In the genomic region with DNA sequence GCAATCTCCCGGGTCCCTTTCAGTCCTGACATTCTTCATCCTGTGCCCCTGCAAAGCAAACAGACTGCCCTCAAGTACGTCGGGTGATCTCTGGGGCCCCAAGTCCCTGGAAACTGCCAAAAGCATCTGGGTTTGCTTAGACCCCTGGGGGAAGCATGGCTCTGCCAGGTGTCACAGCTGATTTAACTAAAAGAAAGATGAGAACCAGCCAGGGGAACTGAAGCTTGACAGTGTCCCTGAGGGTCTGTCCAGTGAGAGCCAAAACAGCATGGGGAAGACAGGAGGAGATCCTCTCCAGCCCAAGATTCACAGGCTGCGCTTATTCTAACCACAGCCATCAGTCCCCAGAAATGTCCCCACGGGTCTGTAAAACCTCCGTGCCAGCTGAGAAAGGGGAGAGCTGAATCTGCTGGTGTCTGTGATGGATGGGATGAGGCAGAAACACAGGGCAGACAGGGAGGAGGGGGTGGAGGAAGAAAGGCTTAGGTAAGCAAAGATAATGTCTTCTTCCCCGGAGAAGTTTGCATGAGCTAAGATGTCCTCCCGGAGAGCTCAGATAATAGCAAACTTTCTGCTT, we compare ENCODE assay signal across 22 cellular contexts. TPM values are rescaled to one million over a fixed set of nuclear protein-coding genes. Genes with fewer than 3 reads are reported as not detected.
DNase-seq lines count a peak whose midpoint lies in the region; ATAC-seq and TF ChIP-seq lines count a peak whose summit lies in the region.
"Had no signal": no experiment of that assay in that cellular context is flagged by ENCODE, and none has a peak within 500 bp of the region (broad histone marks: within the 10 kb centered on the region; RNA-seq: fewer than 3 reads in every experiment).

No MANE protein-coding gene starts in this region.

- H2BK5ac ChIP-seq in mesenchymal stem cell (ENCODE audit: low read depth, low read length, poor library complexity, severe bottlenecking), result no peak overlapping the region

- peak overlapping the region in 1 of 2 experiments; percentile 22 for H3K14ac ChIP-seq in mesenchymal stem cell (ENCODE audit: low read length in 2 of 2)

- no peaks in the 10 kb centered on the region for H3K79me1 ChIP-seq in mesenchymal stem cell (replicated peaks; ENCODE audit: low read length, poor library complexity, severe bottlenecking)

- H2BK120ac ChIP-seq in mesenchymal stem cell (ENCODE audit: low read depth, low read length), result peak overlapping the region; percentile 91

- peak overlapping the region in 1 of 2 experiments; percentile 68 for H3K4ac ChIP-seq in mesenchymal stem cell (ENCODE audit: low read depth in 1 of 2, low read length in 2 of 2)

- H3K4me2 ChIP-seq in mesenchymal stem cell (ENCODE audit: low read length, poor library complexity, severe bottlenecking) (no peak overlapping the region), smooth muscle cell (peak overlapping the region; percentile 81)

- TF ChIP-seq CTCF in smooth muscle cell (IDR thresholded peaks at IDR 0.05; ENCODE audit: borderline replicate concordance, insufficient read depth, poor library complexity, severe bottlenecking), result no peak

- H2AFZ ChIP-seq in mesenchymal stem cell (ENCODE audit: low read depth, low read length) (no peak overlapping the region), smooth muscle cell (ENCODE audit: low read depth) (peak overlapping the region; percentile 34)

- no peaks in the 10 kb centered on the region for H3K4me1 ChIP-seq in mesenchymal stem cell (ENCODE audit: control insufficient read depth, insufficient read depth, low read depth, low read length)
- H3K4me1 ChIP-seq in smooth muscle cell (ENCODE audit: low read depth), result peaks cover 23% of the 10 kb centered on the region
- H3K4me1 ChIP-seq: pancreas, upper lobe of left lung had no signal

- H3K27me3 Mint-ChIP-seq in activated T-cell treated with anti-CD3 and anti-CD28 coated beads, Interleukin-2, amount 50 U/mL, for 4 hours (ENCODE audit: low read depth), result peaks cover 37% of the 10 kb centered on the region

- peak overlapping the region; percentile 93 for H4K8ac ChIP-seq in mesenchymal stem cell (ENCODE audit: low read length)

- H3K9me3 ChIP-seq in mesenchymal stem cell (ENCODE audit: control insufficient read depth, low read length) (peaks cover 8% of the 10 kb centered on the region), smooth muscle cell (replicated peaks; ENCODE audit: low read depth) (no peaks in the 10 kb centered on the region)
- H3K9me3 ChIP-seq: pancreas, upper lobe of left lung had no signal

- no peak overlapping the region for H3K23ac ChIP-seq in mesenchymal stem cell (ENCODE audit: low read length in 2 of 2)

- no peak for ATAC-seq in activated T-cell treated with anti-CD3 and anti-CD28 coated beads, Interleukin-2, amount 50 U/mL, for 4 hours
- ATAC-seq: activated T-cell treated with anti-CD3 and anti-CD28 coated beads, Interleukin-2, amount 50 U/mL, for 72 hours; HCT116; pancreas had no signal

- H3K4me3 ChIP-seq in mesenchymal stem cell (ENCODE audit: insufficient read depth in 1 of 2, low read depth in 1 of 2, low read length in 2 of 2) (no peak overlapping the region), smooth muscle cell (no peak overlapping the region)
- H3K4me3 ChIP-seq: pancreas, SK-N-MC, upper lobe of left lung had no signal

- no peaks in the 10 kb centered on the region for H3K36me3 ChIP-seq in mesenchymal stem cell (ENCODE audit: control insufficient read depth in 1 of 2, insufficient read depth in 2 of 2, low read depth in 1 of 2, low read length in 2 of 2)
- H3K36me3 ChIP-seq in smooth muscle cell (ENCODE audit: low read depth), result no peaks in the 10 kb centered on the region
- H3K36me3 ChIP-seq: pancreas, upper lobe of left lung had no signal

- H3K27ac ChIP-seq in mesenchymal stem cell (ENCODE audit: low read length, poor library complexity, severe bottlenecking) (no peak overlapping the region), smooth muscle cell (ENCODE audit: low read depth) (peak overlapping the region; percentile 66)
- H3K27ac ChIP-seq: 22Rv1, pancreas, SK-N-MC, upper lobe of left lung had no signal

- no peaks in the 10 kb centered on the region for H3K79me2 ChIP-seq in smooth muscle cell (ENCODE audit: low read depth)

- peak overlapping the region; percentile 19 for H4K91ac ChIP-seq in mesenchymal stem cell (ENCODE audit: low read length)

- no peak overlapping the region for H2AK5ac ChIP-seq in mesenchymal stem cell (ENCODE audit: low read length, severe bottlenecking)

- no peaks in the 10 kb centered on the region for H3K4me1 Mint-ChIP-seq in activated T-cell treated with anti-CD3 and anti-CD28 coated beads, Interleukin-2, amount 50 U/mL, for 4 hours (ENCODE audit: low read depth)
- H3K4me1 Mint-ChIP-seq: activated B cell treated with CpG ODN at 0.5 μM for 24 hours; activated naive CD4-positive, alpha-beta T cell treated with anti-CD3 and anti-CD28 coated beads, Interleukin-2, amount 50 U/mL, for 24 hours had no signal

- H3K9ac ChIP-seq in mesenchymal stem cell (ENCODE audit: low read length) (no peak overlapping the region), smooth muscle cell (ENCODE audit: low read depth) (peak overlapping the region; percentile 33)

- DNase-seq in DMS 273 (lab: John Stamatoyannopoulos, UW; ENCODE audit: unreplicated experiment) (peak; percentile 22), DMS 273 treated with DMSO at 0.1 percent for 48 hours (lab: John Stamatoyannopoulos, UW) (no peak), NCI-H446 treated with DMSO at 0.1 percent for 48 hours (lab: John Stamatoyannopoulos, UW) (peak; percentile 88), mesenchymal stem cell (peak; percentile 52), smooth muscle cell (lab: John Stamatoyannopoulos, UW; ENCODE audit: unreplicated experiment) (no peak), DMS153 (lab: John Stamatoyannopoulos, UW) (no peak), C1 segment of cervical spinal cord (lab: John Stamatoyannopoulos, UW) (no peak)
- no peak for DNase-seq in activated T-cell treated with anti-CD3 and anti-CD28 coated beads, Interleukin-2, amount 50 U/mL, for 4 hours
- DNase-seq: activated B cell treated with CpG ODN at 0.5 μM for 24 hours; activated T-cell treated with anti-CD3 and anti-CD28 coated beads, Interleukin-2, amount 50 U/mL, for 72 hours; KG1; NCI-H1048; NK-92 treated with Interleukin-12 subunit alpha and Interleukin-12 subunit beta, amount 100 ng/mL, for 24 hours; pancreas; stimulated activated CD4-positive, alpha-beta T cell treated with anti-CD3 and anti-CD28 coated beads, Interleukin-2, amount 100 ng/mL, for 48 hours; T-helper 9 cell; upper lobe of left lung had no signal

- peak overlapping the region; percentile 6 for H2BK15ac ChIP-seq in mesenchymal stem cell (ENCODE audit: low read depth, poor library complexity, severe bottlenecking)

- peaks cover 34% of the 10 kb centered on the region for H3F3A ChIP-seq in smooth muscle cell (ENCODE audit: low read depth)

- H3K18ac ChIP-seq in mesenchymal stem cell (ENCODE audit: low read depth in 1 of 2, low read length in 2 of 2), result peak overlapping the region; percentile 5 to 86

- peaks cover 6% of the 10 kb centered on the region for H3K9me3 Mint-ChIP-seq in activated T-cell treated with anti-CD3 and anti-CD28 coated beads, Interleukin-2, amount 50 U/mL, for 4 hours
- H3K9me3 Mint-ChIP-seq: activated naive CD4-positive, alpha-beta T cell treated with anti-CD3 and anti-CD28 coated beads, Interleukin-2, amount 50 U/mL, for 24 hours; stimulated activated naive CD8-positive, alpha-beta T cell treated with anti-CD3 and anti-CD28 coated beads, Interleukin-15, Interleukin-2, amounts not matched to agents 100 ng/mL and 50 ng/mL, for 24 hours had no signal

- H2BK12ac ChIP-seq in mesenchymal stem cell (ENCODE audit: low read length in 2 of 2), result peak overlapping the region in 1 of 2 experiments; percentile 88

- H3K36me3 Mint-ChIP-seq in activated T-cell treated with anti-CD3 and anti-CD28 coated beads, Interleukin-2, amount 50 U/mL, for 4 hours (ENCODE audit: insufficient read depth), result no peaks in the 10 kb centered on the region
- H3K36me3 Mint-ChIP-seq: activated naive CD4-positive, alpha-beta T cell treated with anti-CD3 and anti-CD28 coated beads, Interleukin-2, amount 50 U/mL, for 24 hours had no signal

- no peaks in the 10 kb centered on the region for H4K20me1 ChIP-seq in smooth muscle cell (ENCODE audit: low read depth)

- WGBS in mesenchymal stem cell, result 27% methylated on average over 7 of the region's 8 CpGs
- whole genome bisulfite sequencing in smooth muscle cell (ENCODE audit: low lambda C conversion rate), result 15% methylated on average over 8 of the region's 8 CpGs

- H3K27me3 ChIP-seq in mesenchymal stem cell (ENCODE audit: control insufficient read depth in 1 of 2, insufficient read depth in 1 of 2, low read length in 2 of 2) (peaks cover 22 to 33% of the 10 kb centered on the region in 2 experiments), smooth muscle cell (ENCODE audit: low read depth) (no peaks in the 10 kb centered on the region)
- H3K27me3 ChIP-seq: pancreas, upper lobe of left lung had no signal

- H3K4me3 Mint-ChIP-seq in activated T-cell treated with anti-CD3 and anti-CD28 coated beads, Interleukin-2, amount 50 U/mL, for 4 hours, result no peak overlapping the region
- H3K4me3 Mint-ChIP-seq: activated B cell treated with CpG ODN at 0.5 μM for 24 hours; activated naive CD4-positive, alpha-beta T cell treated with anti-CD3 and anti-CD28 coated beads, Interleukin-2, amount 50 U/mL, for 24 hours; activated T-cell treated with anti-CD3 and anti-CD28 coated beads, Interleukin-2, amount 50 U/mL, for 72 hours; stimulated activated naive CD8-positive, alpha-beta T cell treated with anti-CD3 and anti-CD28 coated beads, Interleukin-15, Interleukin-2, amounts not matched to agents 100 ng/mL and 50 ng/mL, for 24 hours had no signal

RNA-seq across cellular contexts. Expression of a gene that starts 21.3 kb away (rescaled TPM):
- 138 TPM for polyA plus RNA-seq in mesenchymal stem cell (2013, experiment 1 of 2)
- polyA plus RNA-seq in mesenchymal stem cell (2013, experiment 2 of 2), result 139 TPM
- total RNA-seq in smooth muscle cell, result 33.7 and 46.0 TPM in 2 replicates
- polyA plus RNA-seq in smooth muscle cell, result 39.2 and 51.2 TPM in 2 replicates
- total RNA-seq in activated T-cell treated with anti-CD3 and anti-CD28 coated beads, Interleukin-2, amount 50 U/mL, for 4 hours, result under 1 TPM; 0.08 to 0.16 (median 0.10) TPM

Comparison
In these comparisons a context has a peak if more than half of its experiments do, and no peak if none do; other contexts are left out.
1. DNase-seq: peak in DMS 273 (single experiment), NCI-H446 treated with DMSO at 0.1 percent for 48 hours (single experiment) and mesenchymal stem cell (single experiment); none in DMS 273 treated with DMSO at 0.1 percent for 48 hours (single experiment), smooth muscle cell (single experiment), DMS153 (single experiment), activated T-cell treated with anti-CD3 and anti-CD28 coated beads, Interleukin-2, amount 50 U/mL, for 4 hours (single experiment) and C1 segment of cervical spinal cord (0 of 14).
2. RNA of a gene that starts 21.3 kb away (total RNA-seq): 33.7 to 46.0 TPM in smooth muscle cell; 0.08 to 0.16 TPM in activated T-cell treated with anti-CD3 and anti-CD28 coated beads, Interleukin-2, amount 50 U/mL, for 4 hours; every median in the first group is over 10 times any median in the second.